Comparison of ENCODE assay signal across 8 cellular contexts in the genomic region with DNA sequence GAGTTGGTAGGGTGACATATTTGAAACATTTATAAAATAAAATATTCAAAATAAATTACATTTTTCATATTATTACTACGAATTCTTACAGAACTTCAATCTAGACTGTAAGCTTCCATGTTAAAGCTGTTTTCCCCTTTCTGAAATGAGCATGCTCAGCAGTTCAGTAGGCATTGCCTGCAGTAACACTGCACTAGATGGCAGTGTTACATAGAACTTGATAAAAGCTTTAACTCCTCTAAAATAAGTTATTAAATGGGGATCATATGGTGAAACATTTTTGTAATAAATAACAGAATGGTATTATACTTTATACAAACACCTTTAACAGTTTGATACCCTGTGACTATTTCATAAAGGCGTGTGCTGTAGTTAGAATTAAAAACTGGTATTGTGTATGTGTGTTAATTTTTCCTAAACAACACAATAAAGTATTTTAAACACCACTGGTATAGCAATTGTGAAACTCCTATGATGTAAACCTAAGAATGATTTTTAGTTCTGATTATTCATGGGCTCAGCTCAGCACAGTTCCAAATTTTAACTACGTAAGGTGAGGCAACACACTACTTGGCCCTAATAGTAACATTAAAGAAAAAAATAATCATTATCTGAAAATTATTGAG. TPM values are rescaled to one million over a fixed set of nuclear protein-coding genes. Genes with fewer than 3 reads are reported as not detected.
DNase-seq lines count a peak whose midpoint lies in the region; ATAC-seq, FAIRE-seq and TF ChIP-seq lines count a peak whose summit lies in the region.

No MANE protein-coding gene starts in this region.

- RAD21 ChIA-PET in GM12878 (lab: Charles Lee; ENCODE audit: unreplicated experiment), result interaction anchor here (0.6 to 12.6 kb wide), 51 partner anchors 8 to 966 kb away, joined by 3 to 338 read pairs (median 7); partner anchors contain the start of genes GPR18, GPR183 and UBAC2

- dilution Hi-C loops in keratinocyte (cut with MboI; ENCODE audit: extremely low pct_ligation_motif_present, low sequenced_read_pairs), result loop anchor here (10.0 kb wide), 1 partner anchor 95 kb away; no protein-coding TSS in a partner anchor

- no peak overlapping the region for H2AFZ ChIP-seq in GM12878 (ENCODE audit: control insufficient read depth, low read depth, low read length)
- no peak overlapping the region for H2AFZ ChIP-seq in keratinocyte (ENCODE audit: control insufficient read depth, low read length)

- CTCF ChIA-PET in GM12878 (lab: Yijun Ruan, JAX), result interaction anchor here (0.6 to 12.3 kb wide), 62 partner anchors 9 to 1287 kb away, joined by 3 to 470 read pairs (median 6); partner anchors contain the start of genes GPR18, GPR183, TM9SF2 and UBAC2

- H3K9ac ChIP-seq in GM12878 (ENCODE audit: control insufficient read depth, insufficient read depth, low read length) (no peak overlapping the region), keratinocyte (ENCODE audit: control insufficient read depth, extremely low read depth, insufficient read depth, low read length) (no peak overlapping the region)

- TF ChIP-seq RAD21 in GM12878 (IDR thresholded peaks at IDR 0.05; ENCODE audit: insufficient read depth, low read depth, low read length), result peak; percentile 91

- H3K36me3 ChIP-seq in GM12878 (ENCODE audit: control insufficient read depth in 2 of 2, insufficient read depth in 2 of 2, low read length in 1 of 2) (peaks cover 0 to 3% of the 10 kb centered on the region in 2 experiments; a peak in 2 of 4 replicates), keratinocyte (ENCODE audit: control insufficient read depth in 2 of 2, extremely low read depth in 1 of 2, insufficient read depth in 2 of 2, low read length in 2 of 2) (no peaks in the 10 kb centered on the region), thyroid gland (no peaks in the 10 kb centered on the region), HAP-1 (replicated peaks) (peaks cover 3% of the 10 kb centered on the region; the same call in 1 of the 2 replicates)

- H4K20me1 ChIP-seq in GM12878 (ENCODE audit: control insufficient read depth, insufficient read depth) (no peaks in the 10 kb centered on the region), keratinocyte (ENCODE audit: control insufficient read depth, extremely low read depth, insufficient read depth, low read length) (no peaks in the 10 kb centered on the region)

- H3K79me2 ChIP-seq in GM12878 (ENCODE audit: control insufficient read depth, insufficient read depth, low read length), result peaks cover 22% of the 10 kb centered on the region
- H3K79me2 ChIP-seq in keratinocyte (ENCODE audit: control insufficient read depth, insufficient read depth, low read length), result peaks cover 8% of the 10 kb centered on the region

- peak; percentile 74 for ATAC-seq in HG02870 (IDR thresholded peaks at IDR 0.05; ENCODE audit: unreplicated experiment)
- ATAC-seq in GM12878, result peak; percentile 89

- intact Hi-C loops in GM12878 (cut with micrococcal nuclease; ENCODE audit: unreplicated experiment), result loop anchor here (1.0 to 10.0 kb wide), 11 partner anchors 19 to 427 kb away; partner anchors contain the start of genes CLYBL and TM9SF2
- intact Hi-C loops in thyroid gland (cut with DNase I), result loop anchor here (5.0 kb wide), 2 partner anchors 113 to 168 kb away; no protein-coding TSS in a partner anchor

- in situ Hi-C loops in GM12878 (cut with MboI), result loop anchor here (5.0 to 10.0 kb wide), 2 partner anchors 168 to 415 kb away; no protein-coding TSS in a partner anchor
- in situ Hi-C loops in HAP-1 (cut with MboI; ENCODE audit: low sequenced_read_pairs), result loop anchor here (5.0 to 10.0 kb wide), 2 partner anchors 92 to 165 kb away; no protein-coding TSS in a partner anchor

- TF ChIP-seq POLR2A in GM12878 (IDR thresholded peaks at IDR 0.05; ENCODE audit: low read depth, low read length), result no peak
- no peak for TF ChIP-seq POLR2A in thyroid gland (IDR thresholded peaks at IDR 0.05)

- H3K27ac ChIP-seq in GM12878 (ENCODE audit: control insufficient read depth, insufficient read depth) (peak overlapping the region; percentile 37; the same call in 1 of the 2 replicates), keratinocyte (ENCODE audit: control insufficient read depth, insufficient read depth, low read length) (no peak overlapping the region), thyroid gland (no peak overlapping the region)

- 27% methylated on average over 3 of the region's 3 CpGs for WGBS in GM12878 (ENCODE audit: insufficient coverage, insufficient replicate concordance, low lambda C conversion rate, missing lambda C conversion rate)
- 69% methylated on average over 3 of the region's 3 CpGs for WGBS in thyroid gland, 2 donors

- FAIRE-seq in GM12878 (lab: Jason Lieb, UNC) (peak; percentile 94), keratinocyte (lab: Jason Lieb, UNC) (no peak)

- POLR2A ChIA-PET in GM12878 (lab: Charles Lee), result interaction anchor here (1.1 to 2.9 kb wide), 13 partner anchors 11 to 167 kb away, joined by 3 to 24 read pairs (median 5); no protein-coding TSS in a partner anchor

- H3K9me1 ChIP-seq in keratinocyte (ENCODE audit: control insufficient read depth, extremely low read depth, insufficient read depth, low read length), result no peaks in the 10 kb centered on the region

- SMC1A ChIA-PET in GM12878 (lab: Charles Lee; ENCODE audit: uncharacterized antibody, unreplicated experiment), result interaction anchor here (0.7 to 14.4 kb wide), 52 partner anchors 10 to 1245 kb away, joined by 3 to 306 read pairs (median 6); partner anchors contain the start of genes GPR18, GPR183, TM9SF2 and UBAC2

- peak; percentile 86 for TF ChIP-seq CTCF in AG09319 (IDR thresholded peaks at IDR 0.05; ENCODE audit: low read depth, low read length)
- TF ChIP-seq CTCF in GM12872 (IDR thresholded peaks at IDR 0.05; ENCODE audit: insufficient read depth, low read depth, low read length), result peak; percentile 64
- peak; percentile 74 to 85 (median 81) for TF ChIP-seq CTCF in GM12878 (IDR thresholded peaks at IDR 0.05 in 2 of 3, conservative IDR thresholded peaks at IDR 0.05 in 1 of 3; ENCODE audit: control insufficient read depth in 2 of 3, extremely low read depth in 1 of 3, insufficient read depth in 1 of 3, low read depth in 3 of 3, low read length in 3 of 3)
- TF ChIP-seq CTCF in keratinocyte (optimal IDR thresholded peaks at IDR 0.05 in 1 of 3, IDR thresholded peaks at IDR 0.05 in 1 of 3, conservative IDR thresholded peaks at IDR 0.05 in 1 of 3; ENCODE audit: extremely low read depth in 1 of 3, insufficient read depth in 2 of 3, low read length in 3 of 3), result peak in 2 of 3 experiments; percentile 32 to 46
- TF ChIP-seq CTCF in thyroid gland (IDR thresholded peaks at IDR 0.05), result peak in 4 of 6 experiments; percentile 56 to 81 (median 73)

- H3K4me1 ChIP-seq in GM12878 (ENCODE audit: control insufficient read depth, insufficient read depth, low read length) (peaks cover 24% of the 10 kb centered on the region), keratinocyte (ENCODE audit: control insufficient read depth, extremely low read depth, insufficient read depth, low read length) (no peaks in the 10 kb centered on the region), thyroid gland (peaks cover 0 to 6% of the 10 kb centered on the region in 2 donors), HAP-1 (no peaks in the 10 kb centered on the region)

- H3K4me2 ChIP-seq in GM12878 (ENCODE audit: control insufficient read depth, insufficient read depth), result no peak overlapping the region
- H3K4me2 ChIP-seq in keratinocyte (ENCODE audit: control insufficient read depth, extremely low read depth, insufficient read depth, low read depth, low read length), result no peak overlapping the region

- no peak overlapping the region for H3K4me3 ChIP-seq in GM12878
- no peak overlapping the region for H3K4me3 ChIP-seq in keratinocyte (ENCODE audit: control insufficient read depth in 2 of 3, extremely low read depth in 1 of 3, insufficient read depth in 2 of 3, low read depth in 1 of 3, low read length in 3 of 3)
- H3K4me3 ChIP-seq in thyroid gland (replicated peaks in 1 of 3), result no peak overlapping the region
- H3K4me3 ChIP-seq in HAP-1, result no peak overlapping the region

- DNase-seq in AG09319 (ENCODE audit: extremely low read depth, low read depth), result no peak
- peak; percentile 15 for DNase-seq in NCI-H2227 treated with DMSO at 0.1 percent for 48 hours (lab: John Stamatoyannopoulos, UW)
- no peak for DNase-seq in GM12878 (ENCODE audit: low read depth, low spot score)
- no peak for DNase-seq in keratinocyte (ENCODE audit: low read depth, low spot score)
- no peak for DNase-seq in thyroid gland
- no peak for DNase-seq in HAP-1 (ENCODE audit: low spot score in 2 of 2)

- H3K27me3 ChIP-seq in GM12878 (replicated peaks in 1 of 2; ENCODE audit: control insufficient read depth in 2 of 2, insufficient read depth in 2 of 2, low read length in 1 of 2) (no peaks in the 10 kb centered on the region), keratinocyte (ENCODE audit: control insufficient read depth, extremely low read depth, insufficient read depth, low read length) (no peaks in the 10 kb centered on the region), thyroid gland (no peaks in the 10 kb centered on the region), HAP-1 (ENCODE audit: low read depth) (no peaks in the 10 kb centered on the region)

- TF ChIP-seq EP300 in GM12878 (IDR thresholded peaks at IDR 0.05; ENCODE audit: borderline replicate concordance in 1 of 2, control insufficient read depth in 1 of 2, low read depth in 2 of 2, low read length in 2 of 2), result no peak

- BruUV-seq in GM12878 (replicated peaks; lab: Mats Ljungman, UMichigan), result no TSS peak

- peaks cover 10% of the 10 kb centered on the region; the same call in 2 of the 3 replicates for H3K9me3 ChIP-seq in GM12878 (replicated peaks; ENCODE audit: control insufficient read depth, insufficient read depth, low read length)
- no peaks in the 10 kb centered on the region for H3K9me3 ChIP-seq in keratinocyte (ENCODE audit: control insufficient read depth, low read depth, low read length)
- H3K9me3 ChIP-seq in thyroid gland, result no peaks in the 10 kb centered on the region
- no peaks in the 10 kb centered on the region for H3K9me3 ChIP-seq in HAP-1

RNA-seq across cellular contexts. Expression of gene GPR18, which starts 11.6 kb away (rescaled TPM):
- 1.7 and 2.5 TPM in 2 replicates for total RNA-seq in GM12878 (2013; cell fraction: nucleolus; rRNA removed)
- total RNA-seq in GM12878 (2014; rRNA removed) (4.9 and 5.1 TPM in 2 replicates), GM12878 (2014; rRNA removed; fragmentation: Illumina TruSeq; extraction: Trizol) (5.3 and 6.2 TPM in 2 replicates), GM12878 (2021) (3.9 and 4.8 TPM in 2 replicates), thyroid gland (under 1 TPM in 2 of 4 donors, not detected in 2; 0.27 to 0.96 TPM)
- 2.3 TPM for polyA plus RNA-seq in GM12878 (2011; ENCODE audit: low read depth)
- polyA plus RNA-seq in GM12878 (2011; rRNA removed) (12.9 and 20.6 TPM in 2 replicates), GM12878 (2014; fragmentation: Illumina TruSeq; extraction: Trizol) (8.4 and 12.7 TPM in 2 replicates), GM12878 (2014; fragmentation: Nextera tagmentation; extraction: Ambion mirVana) (1 to 10 TPM; 3.9 to 8.4 TPM), GM12878 (2014; rRNA removed) (3.3 and 4.4 TPM in 2 replicates), GM12878 (2016; fragmentation: Nextera tagmentation; extraction: Ambion mirVana) (1 to 10 TPM; 4.3 to 5.5 TPM), keratinocyte (not detected in 3 replicates)
- 8.3 and 9.1 TPM in 2 replicates for polyA plus RNA-seq in GM12878 (2011; cell fraction: cytosol; rRNA removed)
- polyA plus RNA-seq in GM12878 (2011; cell fraction: nucleus; rRNA removed), result 8.1 and 9.8 TPM in 2 replicates
- 1.4 and 2.2 TPM in 2 replicates for polyA plus RNA-seq in GM12878 (2012)
- 18.5 and 26.6 TPM in 2 replicates for polyA minus RNA-seq in GM12878 (2011; rRNA and poly(A)+ RNA removed)
- polyA minus RNA-seq in GM12878 (2011; cell fraction: cytosol; rRNA and poly(A)+ RNA removed), result 5.2 and 5.4 TPM in 2 replicates
- polyA minus RNA-seq in GM12878 (2011; cell fraction: nucleus; rRNA and poly(A)+ RNA removed), result 7.4 and 9.3 TPM in 2 replicates
- polyA plus RNA-seq in keratinocyte (2011; ENCODE audit: low read depth), result not detected
- not detected in 2 replicates for polyA plus RNA-seq in keratinocyte (2011; cell fraction: cytosol; rRNA removed)
- polyA plus RNA-seq in keratinocyte (2011; cell fraction: nucleus; rRNA removed), result not detected in 2 replicates
- 0.68 TPM in 1 of 2 replicates, not detected in the other for polyA plus RNA-seq in keratinocyte (2012; ENCODE audit: low replicate concordance)
- not detected in 3 replicates for polyA minus RNA-seq in keratinocyte
- polyA minus RNA-seq in keratinocyte (2011; cell fraction: cytosol; rRNA and poly(A)+ RNA removed), result not detected
- not detected in 2 replicates for polyA minus RNA-seq in keratinocyte (2011; cell fraction: nucleus; rRNA and poly(A)+ RNA removed)

RNA-seq across cellular contexts. Expression of gene GPR183, which starts 37.5 kb away (rescaled TPM):
- 568 and 600 TPM in 2 replicates for total RNA-seq in GM12878 (2013; cell fraction: nucleolus; rRNA removed)
- total RNA-seq in GM12878 (2014; rRNA removed) (200 and 238 TPM in 2 replicates), GM12878 (2014; rRNA removed; fragmentation: Illumina TruSeq; extraction: Trizol) (224 and 226 TPM in 2 replicates), GM12878 (2021) (138 TPM in 2 replicates), thyroid gland (1 to 10 TPM; 2.5 to 9.7 (median 5.1) TPM)
- polyA plus RNA-seq in GM12878 (2011; ENCODE audit: low read depth), result 73.1 TPM
- polyA plus RNA-seq in GM12878 (2011; rRNA removed) (275 and 360 TPM in 2 replicates), GM12878 (2014; fragmentation: Illumina TruSeq; extraction: Trizol) (283 and 347 TPM in 2 replicates), GM12878 (2014; fragmentation: Nextera tagmentation; extraction: Ambion mirVana) (100 to 1,000 TPM; 333 to 669 TPM), GM12878 (2014; rRNA removed) (112 and 134 TPM in 2 replicates), GM12878 (2016; fragmentation: Nextera tagmentation; extraction: Ambion mirVana) (100 to 1,000 TPM; 209 to 225 TPM), keratinocyte (0.10 TPM in 1 of 3 replicates, not detected in the others)
- 142 and 158 TPM in 2 replicates for polyA plus RNA-seq in GM12878 (2011; cell fraction: cytosol; rRNA removed)
- 78.0 and 100 TPM in 2 replicates for polyA plus RNA-seq in GM12878 (2011; cell fraction: nucleus; rRNA removed)
- 60.7 and 150 TPM in 2 replicates for polyA plus RNA-seq in GM12878 (2012)
- polyA minus RNA-seq in GM12878 (2011; rRNA and poly(A)+ RNA removed), result 163 and 244 TPM in 2 replicates
- 51.7 and 55.7 TPM in 2 replicates for polyA minus RNA-seq in GM12878 (2011; cell fraction: cytosol; rRNA and poly(A)+ RNA removed)
- polyA minus RNA-seq in GM12878 (2011; cell fraction: nucleus; rRNA and poly(A)+ RNA removed), result 52.0 and 53.2 TPM in 2 replicates
- polyA plus RNA-seq in keratinocyte (2011; ENCODE audit: low read depth), result not detected
- polyA plus RNA-seq in keratinocyte (2011; cell fraction: cytosol; rRNA removed), result not detected in 2 replicates
- polyA plus RNA-seq in keratinocyte (2011; cell fraction: nucleus; rRNA removed), result not detected in 2 replicates
- polyA plus RNA-seq in keratinocyte (2012; ENCODE audit: low replicate concordance), result 0.42 TPM in 1 of 2 replicates, not detected in the other
- polyA minus RNA-seq in keratinocyte, result not detected in 3 replicates
- polyA minus RNA-seq in keratinocyte (2011; cell fraction: cytosol; rRNA and poly(A)+ RNA removed), result not detected
- not detected in 2 replicates for polyA minus RNA-seq in keratinocyte (2011; cell fraction: nucleus; rRNA and poly(A)+ RNA removed)

Comparison
In these comparisons a context has a peak if more than half of its experiments do, and no peak if none do; other contexts are left out.
1. RNA of gene GPR183, which starts 37.5 kb away (total RNA-seq): 138 to 600 TPM in GM12878; 2.5 to 9.7 TPM in thyroid gland; every median in the first group is over 10 times any median in the second.
2. Peak in every context shown above with its lines, with median percentiles within 50 percentile points of each other: CTCF ChIP-seq.